8 cellular contexts compared by ENCODE assay signal in the genomic region with DNA sequence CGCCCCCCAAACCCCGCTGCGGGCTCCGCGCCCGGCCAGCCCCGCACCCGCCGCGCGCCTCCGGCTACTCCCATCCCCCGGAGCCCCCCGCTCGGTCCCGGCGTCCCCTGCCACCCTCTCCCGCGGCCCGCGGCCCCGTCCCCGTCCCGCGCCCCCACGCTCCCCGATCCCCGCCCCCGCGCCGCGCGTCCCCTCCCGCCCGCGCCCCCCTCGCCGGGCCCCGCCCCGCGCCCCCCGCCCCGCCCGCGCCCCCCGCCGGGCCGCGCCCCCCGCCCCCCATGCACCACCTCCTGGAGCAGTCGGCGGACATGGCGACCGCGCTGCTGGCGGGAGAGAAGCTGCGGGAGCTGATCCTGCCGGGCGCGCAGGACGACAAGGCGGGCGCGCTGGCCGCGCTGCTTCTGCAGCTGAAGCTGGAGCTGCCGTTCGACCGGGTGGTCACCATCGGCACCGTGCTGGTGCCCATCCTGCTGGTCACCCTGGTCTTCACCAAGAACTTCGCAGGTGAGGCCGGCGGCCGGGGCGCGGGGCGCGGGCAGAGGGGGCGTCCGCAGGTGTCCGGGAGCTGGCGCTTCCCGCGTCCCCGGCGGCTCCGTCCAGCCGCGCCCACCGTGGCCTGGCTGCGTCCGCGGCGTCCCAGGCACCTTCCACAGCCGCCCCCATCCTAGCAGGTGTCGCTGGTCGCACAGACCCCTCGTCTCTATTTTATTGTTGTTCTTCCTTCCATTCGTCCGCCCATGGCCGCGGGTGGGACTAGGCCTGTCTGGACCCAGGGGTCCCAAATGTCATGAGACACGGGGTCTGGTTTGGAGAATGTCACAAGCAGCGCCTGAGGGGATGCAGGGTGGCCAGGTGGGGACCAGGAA. TPM values are rescaled to one million over a fixed set of nuclear protein-coding genes. Genes with fewer than 3 reads are reported as not detected.
A peak's percentile ranks its signal among the peaks of the same experiment; 100 is the strongest.
DNase-seq lines count a peak whose midpoint lies in the region; ATAC-seq lines count a peak whose summit lies in the region.

A gene with protein sequence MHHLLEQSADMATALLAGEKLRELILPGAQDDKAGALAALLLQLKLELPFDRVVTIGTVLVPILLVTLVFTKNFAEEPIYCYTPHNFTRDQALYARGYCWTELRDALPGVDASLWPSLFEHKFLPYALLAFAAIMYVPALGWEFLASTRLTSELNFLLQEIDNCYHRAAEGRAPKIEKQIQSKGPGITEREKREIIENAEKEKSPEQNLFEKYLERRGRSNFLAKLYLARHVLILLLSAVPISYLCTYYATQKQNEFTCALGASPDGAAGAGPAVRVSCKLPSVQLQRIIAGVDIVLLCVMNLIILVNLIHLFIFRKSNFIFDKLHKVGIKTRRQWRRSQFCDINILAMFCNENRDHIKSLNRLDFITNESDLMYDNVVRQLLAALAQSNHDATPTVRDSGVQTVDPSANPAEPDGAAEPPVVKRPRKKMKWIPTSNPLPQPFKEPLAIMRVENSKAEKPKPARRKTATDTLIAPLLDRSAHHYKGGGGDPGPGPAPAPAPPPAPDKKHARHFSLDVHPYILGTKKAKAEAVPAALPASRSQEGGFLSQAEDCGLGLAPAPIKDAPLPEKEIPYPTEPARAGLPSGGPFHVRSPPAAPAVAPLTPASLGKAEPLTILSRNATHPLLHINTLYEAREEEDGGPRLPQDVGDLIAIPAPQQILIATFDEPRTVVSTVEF (plus strand): TSS at position 279 of the 866 bp plus-strand sequence. CDS start 0 bp downstream, at position 279.

- peaks cover 31% of the 10 kb centered on the region for H3K27me3 Mint-ChIP-seq in activated CD4-positive, alpha-beta memory T cell treated with anti-CD3 and anti-CD28 coated beads, Interleukin-2, amount 10 ng/mL, durations not matched to agents 7 days and 5 days

- no peaks in the 10 kb centered on the region for H3K9me3 Mint-ChIP-seq in activated CD4-positive, alpha-beta memory T cell treated with anti-CD3 and anti-CD28 coated beads, Interleukin-2, amount 10 ng/mL, durations not matched to agents 7 days and 5 days

- H3K27me3 ChIP-seq in subcutaneous abdominal adipose tissue (ENCODE audit: control insufficient read depth in 5 of 5, insufficient read depth in 4 of 5, low read length in 5 of 5), result peaks cover 5 to 27% (median 24%) of the 10 kb centered on the region in 5 donors

- ATAC-seq in HG03460 (IDR thresholded peaks at IDR 0.05; ENCODE audit: unreplicated experiment), result no peak
- no peak for ATAC-seq in GM21390 (IDR thresholded peaks at IDR 0.05; ENCODE audit: unreplicated experiment)
- ATAC-seq in HG03135 (IDR thresholded peaks at IDR 0.05; ENCODE audit: unreplicated experiment), result no peak

- H3K9ac ChIP-seq in subcutaneous abdominal adipose tissue (ENCODE audit: low read length in 5 of 5), result no peak within 1 kb of the TSS

- CTCF ChIA-PET in activated CD4-positive, alpha-beta memory T cell treated with anti-CD3 and anti-CD28 coated beads, Interleukin-2, amount 10 ng/mL, durations not matched to agents 7 days and 5 days (lab: Charles Lee), result no interaction called here

- H3K4me3 Mint-ChIP-seq in activated CD4-positive, alpha-beta memory T cell treated with anti-CD3 and anti-CD28 coated beads, Interleukin-2, amount 10 ng/mL, durations not matched to agents 7 days and 5 days, result peak within 1 kb of the TSS; percentile 66

- POLR2A ChIA-PET in activated CD4-positive, alpha-beta memory T cell treated with anti-CD3 and anti-CD28 coated beads, Interleukin-2, amount 10 ng/mL, durations not matched to agents 7 days and 5 days (lab: Charles Lee), result interaction anchor here (2.2 kb wide), 1 partner anchor 20 kb away, joined by 9 read pairs; no protein-coding TSS in a partner anchor

- H3K4me3 ChIP-seq in subcutaneous abdominal adipose tissue (ENCODE audit: low read depth in 1 of 5, low read length in 5 of 5), result peak within 1 kb of the TSS in 3 of 5 donors; percentile 31 to 60 (median 57)

- no peak within 1 kb of the TSS for H3K27ac Mint-ChIP-seq in activated CD4-positive, alpha-beta memory T cell treated with anti-CD3 and anti-CD28 coated beads, Interleukin-2, amount 10 ng/mL, durations not matched to agents 7 days and 5 days

- no peaks in the 10 kb centered on the region for H3K36me3 Mint-ChIP-seq in activated CD4-positive, alpha-beta memory T cell treated with anti-CD3 and anti-CD28 coated beads, Interleukin-2, amount 10 ng/mL, durations not matched to agents 7 days and 5 days (ENCODE audit: low read depth)

- H3K4me1 Mint-ChIP-seq in activated CD4-positive, alpha-beta memory T cell treated with anti-CD3 and anti-CD28 coated beads, Interleukin-2, amount 10 ng/mL, durations not matched to agents 7 days and 5 days, result peaks cover 6% of the 10 kb centered on the region

- H3K27ac ChIP-seq in subcutaneous abdominal adipose tissue (ENCODE audit: low read depth, low read length), result no peak within 1 kb of the TSS

- H3K36me3 ChIP-seq in subcutaneous abdominal adipose tissue (ENCODE audit: control insufficient read depth in 5 of 5, insufficient read depth in 5 of 5, low read length in 5 of 5), result no peaks in the 10 kb centered on the region

- peak; percentile 19 for DNase-seq in NCI-H345 (lab: John Stamatoyannopoulos, UW)
- DNase-seq in NCI-H345 treated with DMSO at 0.1 percent for 48 hours (lab: John Stamatoyannopoulos, UW; ENCODE audit: unreplicated experiment), result no peak
- DNase-seq in activated CD4-positive, alpha-beta memory T cell treated with anti-CD3 and anti-CD28 coated beads, Interleukin-2, amount 10 ng/mL, durations not matched to agents 7 days and 5 days, result no peak
- DNase-seq in iPS-NIHi11 (ENCODE audit: low spot score), result peak; percentile 68

- no peaks in the 10 kb centered on the region for H3K9me3 ChIP-seq in subcutaneous abdominal adipose tissue (ENCODE audit: control insufficient read depth in 5 of 5, low read length in 5 of 5)

- peaks cover 0 to 18% (median 14%) of the 10 kb centered on the region in 5 donors for H3K4me1 ChIP-seq in subcutaneous abdominal adipose tissue (ENCODE audit: control insufficient read depth in 5 of 5, insufficient read depth in 5 of 5, low read length in 5 of 5)

RNA-seq across cellular contexts. Expression of the gene that starts here (rescaled TPM):
- total RNA-seq in activated CD4-positive, alpha-beta memory T cell treated with anti-CD3 and anti-CD28 coated beads, Interleukin-2, amount 10 ng/mL, durations not matched to agents 7 days and 5 days, result under 1 TPM; 0.83 to 0.88 TPM

Comparison
In these comparisons a context has a peak if more than half of its experiments do, and no peak if none do; other contexts are left out.
1. DNase-seq: peak in NCI-H345 (single experiment) and iPS-NIHi11 (single experiment); none in NCI-H345 treated with DMSO at 0.1 percent for 48 hours (single experiment) and activated CD4-positive, alpha-beta memory T cell treated with anti-CD3 and anti-CD28 coated beads, Interleukin-2, amount 10 ng/mL, durations not matched to agents 7 days and 5 days (single experiment).